22 cellular contexts compared by ENCODE assay signal in genomic region chr5:95219411-95219810, GRCh38.
"Had no signal": no experiment of that assay in that cellular context is flagged by ENCODE, and none has a peak within 500 bp of the region (broad histone marks: within the 10 kb centered on the region; RNA-seq: fewer than 3 reads in every experiment).

No MANE protein-coding gene starts in this region.

- ATAC-seq: activated CD4-positive, CD25-positive, alpha-beta regulatory T cell treated with anti-CD3 and anti-CD28 coated beads, Interleukin-2, amount 50 U/mL, for 24 hours; activated CD8-positive, alpha-beta memory T cell treated with anti-CD3 and anti-CD28 coated beads, Interleukin-2, amount 10 ng/mL, durations not matched to agents 7 days and 5 days; activated CD8-positive, alpha-beta T cell treated with anti-CD3 and anti-CD28 coated beads for 36 hours; body of pancreas; gastroesophageal sphincter had no signal

- H3K36me3 ChIP-seq: gastroesophageal sphincter, spleen, thoracic aorta had no signal

- H3K27me3 Mint-ChIP-seq: activated CD4-positive, alpha-beta T cell treated with anti-CD3 and anti-CD28 coated beads, Interleukin-2, amount 10 ng/mL, durations not matched to agents 7 days and 5 days; activated CD8-positive, alpha-beta memory T cell treated with anti-CD3 and anti-CD28 coated beads, Interleukin-2, amount 10 ng/mL, durations not matched to agents 7 days and 5 days; activated CD8-positive, alpha-beta T cell treated with anti-CD3 and anti-CD28 coated beads for 36 hours; activated naive CD4-positive, alpha-beta T cell treated with anti-CD3 and anti-CD28 coated beads, Interleukin-2, amount 50 U/mL, for 24 hours; memory B cell; progenitor cell of endocrine pancreas; type B pancreatic cell had no signal

- H3K4me1 Mint-ChIP-seq: activated CD4-positive, alpha-beta T cell treated with anti-CD3 and anti-CD28 coated beads, Interleukin-2, amount 10 ng/mL, durations not matched to agents 7 days and 5 days; activated CD8-positive, alpha-beta memory T cell treated with anti-CD3 and anti-CD28 coated beads, Interleukin-2, amount 10 ng/mL, durations not matched to agents 7 days and 5 days; activated naive CD4-positive, alpha-beta T cell treated with anti-CD3 and anti-CD28 coated beads, Interleukin-2, amount 50 U/mL, for 24 hours; memory B cell had no signal

- H3K4me1 ChIP-seq: body of pancreas, gastroesophageal sphincter, spleen had no signal

- H3K27ac Mint-ChIP-seq: activated CD4-positive, alpha-beta T cell treated with anti-CD3 and anti-CD28 coated beads, Interleukin-2, amount 10 ng/mL, durations not matched to agents 7 days and 5 days; activated CD8-positive, alpha-beta memory T cell treated with anti-CD3 and anti-CD28 coated beads, Interleukin-2, amount 10 ng/mL, durations not matched to agents 7 days and 5 days; activated CD8-positive, alpha-beta T cell treated with anti-CD3 and anti-CD28 coated beads for 36 hours; activated naive CD4-positive, alpha-beta T cell treated with anti-CD3 and anti-CD28 coated beads, Interleukin-2, amount 50 U/mL, for 24 hours; activated T-helper 1 cell treated with anti-CD3 and anti-CD28 coated beads, Interleukin-12 subunit alpha, Interleukin-12 subunit beta, Interleukin-2, Interleukin-4 antibody, amounts not matched to agents 30 ng/mL and 10 ng/mL and 1 ng/mL, durations not matched to agents 14 hours and 24 hours and 36 hours; memory B cell; progenitor cell of endocrine pancreas; type B pancreatic cell had no signal

- H3K4me3 Mint-ChIP-seq: activated CD4-positive, alpha-beta T cell treated with anti-CD3 and anti-CD28 coated beads, Interleukin-2, amount 10 ng/mL, durations not matched to agents 7 days and 5 days; activated CD8-positive, alpha-beta memory T cell treated with anti-CD3 and anti-CD28 coated beads, Interleukin-2, amount 10 ng/mL, durations not matched to agents 7 days and 5 days; activated CD8-positive, alpha-beta T cell treated with anti-CD3 and anti-CD28 coated beads for 36 hours; activated naive CD4-positive, alpha-beta T cell treated with anti-CD3 and anti-CD28 coated beads, Interleukin-2, amount 50 U/mL, for 24 hours; activated T-helper 1 cell treated with anti-CD3 and anti-CD28 coated beads, Interleukin-12 subunit alpha, Interleukin-12 subunit beta, Interleukin-2, Interleukin-4 antibody, amounts not matched to agents 30 ng/mL and 10 ng/mL and 1 ng/mL, durations not matched to agents 14 hours and 24 hours and 36 hours; memory B cell; type B pancreatic cell had no signal

- H3K9me3 Mint-ChIP-seq: activated CD4-positive, alpha-beta T cell treated with anti-CD3 and anti-CD28 coated beads, Interleukin-2, amount 10 ng/mL, durations not matched to agents 7 days and 5 days; activated CD8-positive, alpha-beta T cell treated with anti-CD3 and anti-CD28 coated beads for 36 hours; activated T-helper 1 cell treated with anti-CD3 and anti-CD28 coated beads, Interleukin-12 subunit alpha, Interleukin-12 subunit beta, Interleukin-2, Interleukin-4 antibody, amounts not matched to agents 30 ng/mL and 10 ng/mL and 1 ng/mL, durations not matched to agents 14 hours and 24 hours and 36 hours; type B pancreatic cell had no signal

- H3K27me3 ChIP-seq: body of pancreas, gastroesophageal sphincter, spleen had no signal

- DNase-seq: activated CD4-positive, alpha-beta T cell treated with anti-CD3 and anti-CD28 coated beads, Interleukin-2, amount 10 ng/mL, durations not matched to agents 7 days and 5 days; activated CD8-positive, alpha-beta memory T cell treated with anti-CD3 and anti-CD28 coated beads, Interleukin-2, amount 10 ng/mL, durations not matched to agents 7 days and 5 days; activated CD8-positive, alpha-beta T cell treated with anti-CD3 and anti-CD28 coated beads for 36 hours; activated gamma-delta T cell treated with Interleukin-2 at 50 U/mL for 16 hours; activated T-cell treated with anti-CD3 and anti-CD28 coated beads for 4 hours; anterior cingulate cortex; body of pancreas; head of caudate nucleus; hypothalamus; occipital lobe; spleen; stimulated activated CD4-positive, alpha-beta T cell treated with anti-CD3 and anti-CD28 coated beads, Interleukin-4, amount 100 ng/mL, for 1 hour; stimulated activated naive CD4-positive, alpha-beta T cell treated with Interleukin-2 at 50 U/mL for 16 hours had no signal

- H3K27ac ChIP-seq: body of pancreas, epithelial cell of prostate, gastroesophageal sphincter, spleen, thoracic aorta had no signal

- H3K36me3 Mint-ChIP-seq: activated CD8-positive, alpha-beta memory T cell treated with anti-CD3 and anti-CD28 coated beads, Interleukin-2, amount 10 ng/mL, durations not matched to agents 7 days and 5 days; activated naive CD4-positive, alpha-beta T cell treated with anti-CD3 and anti-CD28 coated beads, Interleukin-2, amount 50 U/mL, for 24 hours; memory B cell; type B pancreatic cell had no signal

- H3K9me3 ChIP-seq: body of pancreas, gastroesophageal sphincter, spleen, thoracic aorta had no signal

- H3K4me3 ChIP-seq: body of pancreas, gastroesophageal sphincter, spleen, thoracic aorta had no signal
